ENCODE assay signal across 2 cellular contexts in genomic region chr12:52708010-52708409, GRCh38.
TF ChIP-seq lines count a peak whose summit lies in the region.

No MANE protein-coding gene starts in this region.

TF ChIP-seq in K562, 482 proteins besides CTCF, POLR2A, EP300 and RAD21 (continues in another document):
- TF ChIP-seq CHD2 (IDR thresholded peaks at IDR 0.05; ENCODE audit: low read depth, low read length): no peak
- no peak for TF ChIP-seq MLX (CRISPR knock-in tag; conservative IDR thresholded peaks at IDR 0.05)
- peak; percentile 47; the same call in 1 of the 2 replicates for TF ChIP-seq ARID1B (IDR thresholded peaks at IDR 0.05)
- TF ChIP-seq ILF3 (IDR thresholded peaks at IDR 0.05; ENCODE audit: borderline replicate concordance): no peak
- no peak for TF ChIP-seq DPF2 (IDR thresholded peaks at IDR 0.05)
- TF ChIP-seq PHB (CRISPR knock-in tag; IDR thresholded peaks at IDR 0.05): no peak
- TF ChIP-seq MAFG (tag; conservative IDR thresholded peaks at IDR 0.05): no peak
- no peak for TF ChIP-seq MTA3 (IDR thresholded peaks at IDR 0.05; ENCODE audit: borderline replicate concordance)
- TF ChIP-seq DLX4 (CRISPR knock-in tag; IDR thresholded peaks at IDR 0.05): no peak
- no peak for TF ChIP-seq RUNX1 (IDR thresholded peaks at IDR 0.05; ENCODE audit: low read depth)
- TF ChIP-seq ZNF318 (IDR thresholded peaks at IDR 0.05; ENCODE audit: borderline replicate concordance in 1 of 2, low read depth in 1 of 2): no peak
- TF ChIP-seq CBX2 (IDR thresholded peaks at IDR 0.05; ENCODE audit: insufficient read depth, low read length, poor library complexity, severe bottlenecking): no peak
- TF ChIP-seq SLC30A9 (CRISPR knock-in tag; IDR thresholded peaks at IDR 0.05): no peak
- no peak for TF ChIP-seq FOXP4 (CRISPR knock-in tag; IDR thresholded peaks at IDR 0.05; ENCODE audit: borderline replicate concordance)
- TF ChIP-seq ZNF384 (IDR thresholded peaks at IDR 0.05; ENCODE audit: low read depth, low read length): peak; percentile 64
- no peak for TF ChIP-seq SNRNP70 (optimal IDR thresholded peaks at IDR 0.05; ENCODE audit: low read depth, low read length)
- no peak for TF ChIP-seq KDM2B (CRISPR knock-in tag; IDR thresholded peaks at IDR 0.05)
- TF ChIP-seq ZNF561 (CRISPR knock-in tag; conservative IDR thresholded peaks at IDR 0.05): no peak
- TF ChIP-seq BDP1 (IDR thresholded peaks at IDR 0.05; ENCODE audit: insufficient read depth, insufficient read length): no peak
- no peak for TF ChIP-seq ZNF644 (tag; IDR thresholded peaks at IDR 0.05; ENCODE audit: low read depth)

TF ChIP-seq in HepG2, 621 proteins besides CTCF, POLR2A, EP300 and RAD21:
- TF ChIP-seq SP2 (CRISPR knock-in tag; IDR thresholded peaks at IDR 0.05): no peak
- TF ChIP-seq RBM39 (IDR thresholded peaks at IDR 0.05; ENCODE audit: low read depth, low read length, poor library complexity, severe bottlenecking): no peak
- TF ChIP-seq ZNF296 (CRISPR knock-in tag; conservative IDR thresholded peaks at IDR 0.05): no peak
- TF ChIP-seq ZNF607 (CRISPR knock-in tag; IDR thresholded peaks at IDR 0.05; ENCODE audit: borderline replicate concordance): no peak
- no peak for TF ChIP-seq ZNF740 (CRISPR knock-in tag; IDR thresholded peaks at IDR 0.05)
- TF ChIP-seq HOMEZ (CRISPR knock-in tag; IDR thresholded peaks at IDR 0.05; ENCODE audit: low read depth): no peak
- TF ChIP-seq ZNF451 (CRISPR knock-in tag; IDR thresholded peaks at IDR 0.05): no peak
- no peak for TF ChIP-seq HHEX (CRISPR knock-in tag; IDR thresholded peaks at IDR 0.05)
- TF ChIP-seq ZBTB1 (CRISPR knock-in tag; IDR thresholded peaks at IDR 0.05; ENCODE audit: borderline replicate concordance): no peak
- TF ChIP-seq ZNF891 (CRISPR knock-in tag; IDR thresholded peaks at IDR 0.05): no peak
- no peak for TF ChIP-seq RORA (CRISPR knock-in tag; IDR thresholded peaks at IDR 0.05)
- no peak for TF ChIP-seq ZBTB42 (CRISPR knock-in tag; IDR thresholded peaks at IDR 0.05)
- TF ChIP-seq ZNF709 (CRISPR knock-in tag; IDR thresholded peaks at IDR 0.05): no peak
